9 cellular contexts compared by ENCODE assay signal in the genomic region with DNA sequence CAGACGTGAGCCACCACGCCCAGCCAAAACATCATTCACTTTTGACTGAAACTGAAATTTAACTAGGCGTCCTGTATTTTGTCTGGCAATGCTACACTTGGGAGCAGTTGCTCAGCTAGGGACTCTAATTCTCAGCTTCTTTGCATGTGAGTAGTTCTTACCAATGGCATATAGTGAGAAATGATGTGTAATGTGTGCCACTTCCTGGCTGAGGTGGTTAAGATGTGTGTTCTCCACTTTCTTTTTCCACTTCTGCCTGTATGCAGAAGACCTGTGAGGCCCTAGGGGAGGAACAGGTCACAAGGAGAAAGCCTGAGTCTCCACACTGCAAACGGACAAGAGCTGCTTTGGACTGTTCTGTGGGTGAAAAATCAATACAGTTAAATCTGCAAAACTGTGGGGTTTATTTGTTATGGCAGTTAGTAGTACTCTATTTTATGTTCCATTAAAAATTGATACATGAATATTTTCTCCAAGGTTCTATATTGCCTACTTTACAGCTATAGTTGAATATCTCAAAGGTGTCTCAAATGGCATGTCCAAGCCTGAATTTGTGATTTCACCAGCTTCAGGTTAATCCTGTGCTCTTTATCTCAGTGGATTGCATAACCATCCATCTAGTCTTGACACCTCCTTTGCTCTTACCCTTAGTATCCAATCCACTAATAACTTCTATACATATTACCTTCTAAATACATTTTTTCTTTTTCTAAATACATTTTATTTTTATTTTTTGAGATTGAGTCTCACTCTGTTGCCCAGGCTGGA. TPM values are rescaled to one million over a fixed set of nuclear protein-coding genes. Genes with fewer than 3 reads are reported as not detected.
A peak's percentile ranks its signal among the peaks of the same experiment; 100 is the strongest.
DNase-seq lines count a peak whose midpoint lies in the region; ATAC-seq and TF ChIP-seq lines count a peak whose summit lies in the region.
"Had no signal": no experiment of that assay in that cellular context is flagged by ENCODE, and none has a peak within 500 bp of the region (broad histone marks: within the 10 kb centered on the region; RNA-seq: fewer than 3 reads in every experiment).

No MANE protein-coding gene starts in this region.

- DNase-seq in MCF 10A (ENCODE audit: unreplicated experiment) (peak; percentile 35), breast epithelium (ENCODE audit: low spot score in 2 of 2) (no peak), hypothalamus (lab: John Stamatoyannopoulos, UW) (no peak), NCI-H1092 (lab: John Stamatoyannopoulos, UW) (no peak)
- DNase-seq in stimulated activated naive CD8-positive, alpha-beta T cell treated with anti-CD3 and anti-CD28 coated beads, Interleukin-15, amount 100 ng/mL, for 72 hours, result peak; percentile 9 to 55
- DNase-seq in activated T-helper 1 cell treated with anti-CD3 and anti-CD28 coated beads, Interleukin-12 subunit alpha, Interleukin-12 subunit beta, Interleukin-2, Interleukin-4 antibody, amounts not matched to agents 30 ng/mL and 10 ng/mL and 1 ng/mL, durations not matched to agents 14 hours and 24 hours and 36 hours (ENCODE audit: low spot score), result no peak

- CTCF ChIA-PET in MCF 10A (lab: Yijun Ruan, JAX), result interaction anchor here (0.5 to 2.0 kb wide), 6 partner anchors 23 to 234 kb away, joined by 3 to 8 read pairs (median 4); no protein-coding TSS in a partner anchor

- no peak overlapping the region for H3K27ac ChIP-seq in breast epithelium
- H3K27ac ChIP-seq in OCI-LY3 (ENCODE audit: low read length), result no peak overlapping the region
- H3K27ac ChIP-seq: neutrophil had no signal

- no peak for TF ChIP-seq POLR2A in breast epithelium (IDR thresholded peaks at IDR 0.05)

- no peaks in the 10 kb centered on the region for H3K36me3 Mint-ChIP-seq in MCF 10A (ENCODE audit: insufficient read depth, unreplicated experiment)
- H3K36me3 Mint-ChIP-seq in activated T-helper 1 cell treated with anti-CD3 and anti-CD28 coated beads, Interleukin-12 subunit alpha, Interleukin-12 subunit beta, Interleukin-2, Interleukin-4 antibody, amounts not matched to agents 30 ng/mL and 10 ng/mL and 1 ng/mL, durations not matched to agents 14 hours and 24 hours and 36 hours (ENCODE audit: low read depth), result no peaks in the 10 kb centered on the region

- H3K9me3 ChIP-seq in breast epithelium (no peaks in the 10 kb centered on the region), OCI-LY3 (ENCODE audit: insufficient read depth, low read length) (no peaks in the 10 kb centered on the region)
- H3K9me3 ChIP-seq: neutrophil had no signal

- H3K27me3 Mint-ChIP-seq in MCF 10A (ENCODE audit: insufficient read depth, unreplicated experiment), result no peaks in the 10 kb centered on the region
- peaks cover 22% of the 10 kb centered on the region for H3K27me3 Mint-ChIP-seq in stimulated activated naive CD8-positive, alpha-beta T cell treated with anti-CD3 and anti-CD28 coated beads, Interleukin-15, amount 100 ng/mL, for 72 hours
- peaks cover 11% of the 10 kb centered on the region for H3K27me3 Mint-ChIP-seq in activated T-helper 1 cell treated with anti-CD3 and anti-CD28 coated beads, Interleukin-12 subunit alpha, Interleukin-12 subunit beta, Interleukin-2, Interleukin-4 antibody, amounts not matched to agents 30 ng/mL and 10 ng/mL and 1 ng/mL, durations not matched to agents 14 hours and 24 hours and 36 hours (ENCODE audit: insufficient read depth)

- H3K4me3 ChIP-seq in breast epithelium (no peak overlapping the region), OCI-LY3 (ENCODE audit: low read length) (no peak overlapping the region)

- no TSS peak for BruUV-seq in MCF 10A (replicated peaks; lab: Mats Ljungman, UMichigan)

- H3K79me2 ChIP-seq in OCI-LY3 (ENCODE audit: low read length), result no peaks in the 10 kb centered on the region

- peak overlapping the region; percentile 37 for H3K4me2 ChIP-seq in OCI-LY3 (ENCODE audit: low read length)

- TF ChIP-seq CTCF in MCF 10A (IDR thresholded peaks at IDR 0.05; ENCODE audit: unreplicated experiment) (no peak), breast epithelium (IDR thresholded peaks at IDR 0.05) (no peak), OCI-LY3 (IDR thresholded peaks at IDR 0.05; ENCODE audit: low read depth, low read length) (no peak)

- H2AFZ ChIP-seq in OCI-LY3 (ENCODE audit: low read depth, low read length), result peak overlapping the region; percentile 73; the same call in 1 of the 2 replicates

- no peaks in the 10 kb centered on the region for H4K20me1 ChIP-seq in OCI-LY3 (ENCODE audit: insufficient read depth, low read length)

- H3K4me1 Mint-ChIP-seq in MCF 10A (ENCODE audit: insufficient read depth, unreplicated experiment), result no peaks in the 10 kb centered on the region
- H3K4me1 Mint-ChIP-seq in stimulated activated naive CD8-positive, alpha-beta T cell treated with anti-CD3 and anti-CD28 coated beads, Interleukin-15, amount 100 ng/mL, for 72 hours, result peaks cover 9% of the 10 kb centered on the region
- peaks cover 6% of the 10 kb centered on the region for H3K4me1 Mint-ChIP-seq in activated T-helper 1 cell treated with anti-CD3 and anti-CD28 coated beads, Interleukin-12 subunit alpha, Interleukin-12 subunit beta, Interleukin-2, Interleukin-4 antibody, amounts not matched to agents 30 ng/mL and 10 ng/mL and 1 ng/mL, durations not matched to agents 14 hours and 24 hours and 36 hours (ENCODE audit: low read depth)

- H3K4me3 Mint-ChIP-seq in MCF 10A (ENCODE audit: unreplicated experiment), result no peak overlapping the region
- H3K4me3 Mint-ChIP-seq in stimulated activated naive CD8-positive, alpha-beta T cell treated with anti-CD3 and anti-CD28 coated beads, Interleukin-15, amount 100 ng/mL, for 72 hours, result no peak overlapping the region
- H3K4me3 Mint-ChIP-seq in activated T-helper 1 cell treated with anti-CD3 and anti-CD28 coated beads, Interleukin-12 subunit alpha, Interleukin-12 subunit beta, Interleukin-2, Interleukin-4 antibody, amounts not matched to agents 30 ng/mL and 10 ng/mL and 1 ng/mL, durations not matched to agents 14 hours and 24 hours and 36 hours, result no peak overlapping the region

- H3K9me3 Mint-ChIP-seq in MCF 10A (ENCODE audit: unreplicated experiment), result no peaks in the 10 kb centered on the region
- H3K9me3 Mint-ChIP-seq in stimulated activated naive CD8-positive, alpha-beta T cell treated with anti-CD3 and anti-CD28 coated beads, Interleukin-15, amount 100 ng/mL, for 72 hours, result no peaks in the 10 kb centered on the region
- no peaks in the 10 kb centered on the region for H3K9me3 Mint-ChIP-seq in activated T-helper 1 cell treated with anti-CD3 and anti-CD28 coated beads, Interleukin-12 subunit alpha, Interleukin-12 subunit beta, Interleukin-2, Interleukin-4 antibody, amounts not matched to agents 30 ng/mL and 10 ng/mL and 1 ng/mL, durations not matched to agents 14 hours and 24 hours and 36 hours

- POLR2A ChIA-PET in MCF 10A (lab: Yijun Ruan, JAX), result interaction anchor here (0.9 kb wide), 1 partner anchor 63 kb away, joined by 3 read pairs; no protein-coding TSS in a partner anchor

- no peak overlapping the region for H3K9ac ChIP-seq in OCI-LY3 (ENCODE audit: low read length)

- no peak overlapping the region for H3K27ac Mint-ChIP-seq in MCF 10A (ENCODE audit: low read depth, unreplicated experiment)
- no peak overlapping the region for H3K27ac Mint-ChIP-seq in stimulated activated naive CD8-positive, alpha-beta T cell treated with anti-CD3 and anti-CD28 coated beads, Interleukin-15, amount 100 ng/mL, for 72 hours
- H3K27ac Mint-ChIP-seq in activated T-helper 1 cell treated with anti-CD3 and anti-CD28 coated beads, Interleukin-12 subunit alpha, Interleukin-12 subunit beta, Interleukin-2, Interleukin-4 antibody, amounts not matched to agents 30 ng/mL and 10 ng/mL and 1 ng/mL, durations not matched to agents 14 hours and 24 hours and 36 hours, result no peak overlapping the region

- H3K27me3 ChIP-seq in breast epithelium, result no peaks in the 10 kb centered on the region
- H3K27me3 ChIP-seq in OCI-LY3 (ENCODE audit: low read depth, low read length), result peaks cover 21% of the 10 kb centered on the region

- H3K4me1 ChIP-seq in breast epithelium (no peaks in the 10 kb centered on the region), OCI-LY3 (ENCODE audit: low read length) (peaks cover 13% of the 10 kb centered on the region)

- intact Hi-C loops in MCF 10A (cut with micrococcal nuclease) (no loop called here), breast epithelium (cut with DNase I; ENCODE audit: low total_unique reads) (no loop called here)
- intact Hi-C loops in activated T-helper 1 cell treated with anti-CD3 and anti-CD28 coated beads, Interleukin-12 subunit alpha, Interleukin-12 subunit beta, Interleukin-2, Interleukin-4 antibody, amounts not matched to agents 30 ng/mL and 10 ng/mL and 1 ng/mL, durations not matched to agents 14 hours and 24 hours and 36 hours (cut with micrococcal nuclease), result loop anchor here (1.0 kb wide), 2 partner anchors 88 to 150 kb away; partner anchors contain the start of gene NKIRAS1

- H3K36me3 ChIP-seq in breast epithelium, result no peaks in the 10 kb centered on the region
- no peaks in the 10 kb centered on the region for H3K36me3 ChIP-seq in OCI-LY3 (replicated peaks; ENCODE audit: low read depth, low read length)
- H3K36me3 ChIP-seq: neutrophil had no signal

- peak; percentile 81 for ATAC-seq in HG02884 (IDR thresholded peaks at IDR 0.05; ENCODE audit: unreplicated experiment)
- ATAC-seq in stimulated activated naive CD8-positive, alpha-beta T cell treated with anti-CD3 and anti-CD28 coated beads, Interleukin-15, amount 100 ng/mL, for 72 hours, result peak; percentile 98

RNA-seq across cellular contexts. Expression of gene NR1D2, which starts 59.3 kb away (rescaled TPM):
- total RNA-seq in MCF 10A (2022) (19.4 and 21.9 TPM in 2 replicates), breast epithelium (10 to 100 TPM; 26.2 to 43.8 (median 37.4) TPM)
- total RNA-seq in activated T-helper 1 cell treated with anti-CD3 and anti-CD28 coated beads, Interleukin-12 subunit alpha, Interleukin-12 subunit beta, Interleukin-2, Interleukin-4 antibody, amounts not matched to agents 30 ng/mL and 10 ng/mL and 1 ng/mL, durations not matched to agents 14 hours and 24 hours and 36 hours, result 3.0 and 4.8 TPM in 2 replicates

Comparison
In these comparisons a context has a peak if more than half of its experiments do, and no peak if none do; other contexts are left out.
1. DNase-seq: peak in MCF 10A (single experiment) and stimulated activated naive CD8-positive, alpha-beta T cell treated with anti-CD3 and anti-CD28 coated beads, Interleukin-15, amount 100 ng/mL, for 72 hours (2 of 2); none in breast epithelium (0 of 2), hypothalamus (0 of 51), NCI-H1092 (single experiment) and activated T-helper 1 cell treated with anti-CD3 and anti-CD28 coated beads, Interleukin-12 subunit alpha, Interleukin-12 subunit beta, Interleukin-2, Interleukin-4 antibody, amounts not matched to agents 30 ng/mL and 10 ng/mL and 1 ng/mL, durations not matched to agents 14 hours and 24 hours and 36 hours (single experiment).